ENCODE assay signal across 33 cellular contexts in genomic region chr6:165654144-165654543, GRCh38. TPM values are rescaled to one million over a fixed set of nuclear protein-coding genes. Genes with fewer than 3 reads are reported as not detected.
"Had no signal": no experiment of that assay in that cellular context is flagged by ENCODE, and none has a peak within 500 bp of the region (broad histone marks: within the 10 kb centered on the region; RNA-seq: fewer than 3 reads in every experiment).

No MANE protein-coding gene starts in this region.

- H3K36me3 ChIP-seq: adrenal gland, brain microvascular endothelial cell, breast epithelium, cardiac muscle cell had no signal

- H3K27ac ChIP-seq: adrenal gland, body of pancreas, brain microvascular endothelial cell, breast epithelium, cardiac muscle cell had no signal

- H3K4me1 ChIP-seq: adrenal gland, body of pancreas, breast epithelium had no signal

- H3K9me3 ChIP-seq: adrenal gland, body of pancreas, breast epithelium had no signal

- DNase-seq: activated effector memory CD4-positive, alpha-beta T cell treated with anti-CD3 and anti-CD28 coated beads, Interleukin-2, amount 50 U/mL, for 16 hours; activated effector memory CD4-positive, alpha-beta T cell treated with Interleukin-2 at 50 U/mL for 16 hours; activated gamma-delta T cell; activated gamma-delta T cell treated with Interleukin-2 at 50 U/mL for 16 hours; activated naive CD4-positive, alpha-beta T cell; activated naive CD4-positive, alpha-beta T cell treated with anti-CD3 and anti-CD28 coated beads for 36 hours; activated naive CD4-positive, alpha-beta T cell treated with anti-CD3 and anti-CD28 coated beads, Interleukin-2, amount 10 ng/mL, durations not matched to agents 7 days and 5 days; activated naive CD4-positive, alpha-beta T cell treated with anti-CD3 and anti-CD28 coated beads, Interleukin-2, amount 50 U/mL, for 16 hours; activated naive CD4-positive, alpha-beta T cell treated with Interleukin-2 at 50 U/mL for 16 hours; activated naive CD8-positive, alpha-beta T cell treated with anti-CD3 and anti-CD28 coated beads for 36 hours; activated naive CD8-positive, alpha-beta T cell treated with anti-CD3 and anti-CD28 coated beads, Interleukin-2, amount 10 ng/mL, durations not matched to agents 7 days and 5 days; activated naive CD8-positive, alpha-beta T cell treated with anti-CD3 and anti-CD28 coated beads, Interleukin-2, amount 50 U/mL, for 24 hours; activated T-cell treated with anti-CD3 and anti-CD28 coated beads for 4 hours; activated T-cell treated with anti-CD3 and anti-CD28 coated beads, Interleukin-2, amount 50 U/mL, for 1 hour; activated T-cell treated with anti-CD3 and anti-CD28 coated beads, Interleukin-2, amount 50 U/mL, for 24 hours; activated T-cell treated with anti-CD3 and anti-CD28 coated beads, Interleukin-2, amount 50 U/mL, for 4 hours; activated T-cell treated with anti-CD3 and anti-CD28 coated beads, Interleukin-2, amount 50 U/mL, for 48 hours; activated T-cell treated with anti-CD3 and anti-CD28 coated beads, Interleukin-2, amount 50 U/mL, for 72 hours; adrenal gland; amniotic stem cell; amygdala; anterior cingulate cortex; aorta; body of pancreas; brain microvascular endothelial cell; central memory CD4-positive, alpha-beta T cell; cerebellar nuclear complex had no signal

- H3K27me3 ChIP-seq: adrenal gland, body of pancreas, brain microvascular endothelial cell had no signal

- H3K4me3 ChIP-seq: adrenal gland, body of pancreas, breast epithelium, cardiac muscle cell had no signal

RNA-seq across cellular contexts. Expression of gene PDE10A, which starts 8.9 kb away (rescaled TPM):
- total RNA-seq: activated naive CD4-positive, alpha-beta T cell treated with anti-CD3 and anti-CD28 coated beads for 36 hours; activated naive CD4-positive, alpha-beta T cell treated with anti-CD3 and anti-CD28 coated beads, Interleukin-2, amount 50 U/mL, for 72 hours; activated naive CD8-positive, alpha-beta T cell treated with anti-CD3 and anti-CD28 coated beads for 36 hours; activated naive CD8-positive, alpha-beta T cell treated with anti-CD3 and anti-CD28 coated beads, Interleukin-2, amount 10 ng/mL, durations not matched to agents 7 days and 5 days; activated T-cell treated with anti-CD3 and anti-CD28 coated beads, Interleukin-2, amount 50 U/mL, for 72 hours; activated T-helper 1 cell treated with anti-CD3 and anti-CD28 coated beads, Interleukin-12 subunit alpha, Interleukin-12 subunit beta, Interleukin-2, Interleukin-4 antibody, amounts not matched to agents 30 ng/mL and 10 ng/mL and 1 ng/mL, durations not matched to agents 14 hours and 24 hours and 36 hours; activated T-helper 17 cell treated with anti-CD3 and anti-CD28 coated beads, Interleukin-2, amount 50 U/mL, for 72 hours; activated T-helper 2 cell treated with anti-CD3 and anti-CD28 coated beads, Interferon-gamma antibody, Interleukin-2, Interleukin-4, amounts not matched to agents 10 μg/mL and 5 μg/mL and 100 μg/mL, durations not matched to agents 14 hours and 24 hours and 36 hours had no signal
